ENCODE assay signal across 8 cellular contexts in genomic region chr15:41465822-41466421, GRCh38. TPM values are rescaled to one million over a fixed set of nuclear protein-coding genes. Genes with fewer than 3 reads are reported as not detected.
DNase-seq lines count a peak whose midpoint lies in the region; ATAC-seq and TF ChIP-seq lines count a peak whose summit lies in the region.

No MANE protein-coding gene starts in this region.

- H3K9me2 ChIP-seq in HCT116 (ENCODE audit: insufficient read depth): no peaks in the 10 kb centered on the region

- H3K36me3 ChIP-seq in HCT116 (ENCODE audit: control insufficient read depth in 1 of 2, insufficient read depth in 2 of 2, low read length in 2 of 2): peaks cover 10 to 24% of the 10 kb centered on the region in 2 experiments; a peak in 3 of 4 replicates
- peaks cover 35% of the 10 kb centered on the region for H3K36me3 ChIP-seq in osteoblast (ENCODE audit: insufficient read depth, low read length)

- H3K4me1 ChIP-seq in HCT116 (ENCODE audit: control insufficient read depth in 1 of 2, insufficient read depth in 2 of 2, low read length in 2 of 2) (no peaks in the 10 kb centered on the region), osteoblast (ENCODE audit: insufficient read depth, low read length) (no peaks in the 10 kb centered on the region)

- H3K27ac ChIP-seq in HCT116 (ENCODE audit: low read depth, low read length) (no peak overlapping the region), osteoblast (ENCODE audit: low read depth, low read length) (no peak overlapping the region)

- H3K9me3 ChIP-seq in HCT116 (ENCODE audit: control insufficient read depth in 1 of 2, insufficient read depth in 1 of 2, low read depth in 1 of 2, low read length in 2 of 2) (no peaks in the 10 kb centered on the region), osteoblast (ENCODE audit: low read depth, low read length) (no peaks in the 10 kb centered on the region)

- peak; percentile 28 for DNase-seq in NCI-H1436 (lab: John Stamatoyannopoulos, UW)
- DNase-seq in NCI-H1436 treated with DMSO at 0.1 percent for 48 hours (lab: John Stamatoyannopoulos, UW): no peak
- DNase-seq in HCT116 (ENCODE audit: low read depth, low spot score): peak; percentile 45
- DNase-seq in RPMI7951 (ENCODE audit: low read depth): peak; percentile 64
- DNase-seq in epidermal melanocyte (ENCODE audit: insufficient read length, low spot score): peak; percentile 29
- DNase-seq in osteoblast (ENCODE audit: insufficient read length, low spot score, missing footprints): peak; percentile 85

- peak; percentile 84 to 99 (median 98) for TF ChIP-seq CTCF in HCT116 (IDR thresholded peaks at IDR 0.05 in 2 of 3, conservative IDR thresholded peaks at IDR 0.05 in 1 of 3; ENCODE audit: borderline replicate concordance in 1 of 3, insufficient read depth in 1 of 3, low read depth in 2 of 3, low read length in 2 of 3)
- TF ChIP-seq CTCF in osteoblast (IDR thresholded peaks at IDR 0.05; ENCODE audit: extremely low read depth, low read depth, low read length): peak; percentile 98

- H3K4me3 ChIP-seq in HCT116 (replicated peaks in 1 of 2; ENCODE audit: low read depth in 1 of 2, low read length in 2 of 2) (no peak overlapping the region), osteoblast (ENCODE audit: insufficient read depth, low read length) (no peak overlapping the region)

- no TSS peak for BruUV-seq in HCT116 (replicated peaks; lab: Mats Ljungman, UMichigan)

- H3K79me2 ChIP-seq in HCT116 (ENCODE audit: insufficient read depth, low read length) (peaks cover 10% of the 10 kb centered on the region; the same call in 1 of the 2 replicates), osteoblast (ENCODE audit: insufficient read depth, low read length) (peaks cover 4% of the 10 kb centered on the region)

- H3K9ac ChIP-seq in HCT116 (ENCODE audit: low read length): no peak overlapping the region

- no peaks in the 10 kb centered on the region for H4K20me1 ChIP-seq in HCT116 (ENCODE audit: insufficient read depth)
- peaks cover 8% of the 10 kb centered on the region for H4K20me1 ChIP-seq in osteoblast (ENCODE audit: insufficient read depth, low read length)

- H2AFZ ChIP-seq in HCT116 (ENCODE audit: low read depth, low read length, poor library complexity, severe bottlenecking) (no peak overlapping the region), osteoblast (ENCODE audit: low read length) (no peak overlapping the region)

- RAD21 ChIA-PET in HCT116 (lab: Charles Lee; ENCODE audit: low non-redundant PET in 1 of 2, low total read pairs in 2 of 2, uncharacterized antibody in 2 of 2, unreplicated experiment in 2 of 2): interaction anchor here (0.5 to 1.6 kb wide), 11 partner anchors 41 to 345 kb away, joined by 3 to 6 read pairs (median 3); partner anchors contain the start of gene MAPKBP1 (in 1 of the 2)

- H3K27me3 ChIP-seq in HCT116 (ENCODE audit: insufficient read depth, low read length) (no peaks in the 10 kb centered on the region), osteoblast (ENCODE audit: insufficient read depth, low read length) (no peaks in the 10 kb centered on the region)

- TF ChIP-seq POLR2A in HCT116 (IDR thresholded peaks at IDR 0.05; ENCODE audit: borderline replicate concordance, extremely low read depth, insufficient read depth, insufficient read length): no peak

- H3K4me2 ChIP-seq in HCT116 (ENCODE audit: low read length) (no peak overlapping the region), osteoblast (ENCODE audit: insufficient read depth, low read length) (no peak overlapping the region)

- POLR2A ChIA-PET in HCT116 (lab: Charles Lee): interaction anchor here (1.2 kb wide), 1 partner anchor 9 kb away, joined by 5 read pairs; no protein-coding TSS in a partner anchor

- TF ChIP-seq RAD21 in HCT116 (IDR thresholded peaks at IDR 0.05; ENCODE audit: low read depth): peak; percentile 90

- CTCF ChIA-PET in HCT116 (lab: Charles Lee): interaction anchor here (0.7 to 2.7 kb wide), 25 partner anchors 8 to 560 kb away, joined by 3 to 28 read pairs (median 4); partner anchors contain the start of genes EHD4, LTK, MAPKBP1 and RPAP1

- ATAC-seq in HCT116: peak; percentile 80
- no peak for ATAC-seq in HG03097 (IDR thresholded peaks at IDR 0.05; ENCODE audit: low FRiP score, unreplicated experiment)
- ATAC-seq in GM19035 (IDR thresholded peaks at IDR 0.05; ENCODE audit: unreplicated experiment): no peak

- intact Hi-C loops in HCT116 (cut with micrococcal nuclease): loop anchor here (1.0 to 5.0 kb wide), 4 partner anchors 41 to 436 kb away; no protein-coding TSS in a partner anchor

TF ChIP-seq in HCT116, 20 proteins besides CTCF, POLR2A, EP300 and RAD21:
- TF ChIP-seq ELF1 (IDR thresholded peaks at IDR 0.05; ENCODE audit: borderline replicate concordance, low read depth): no peak
- no peak for TF ChIP-seq YY1 (IDR thresholded peaks at IDR 0.05; ENCODE audit: extremely low read depth, insufficient replicate concordance, low read depth, low read length)
- TF ChIP-seq FOSL1 (IDR thresholded peaks at IDR 0.05; ENCODE audit: low read depth): no peak
- no peak for TF ChIP-seq SRF (IDR thresholded peaks at IDR 0.05; ENCODE audit: low read depth)
- no peak for TF ChIP-seq REST (IDR thresholded peaks at IDR 0.05; ENCODE audit: low read depth)
- no peak for TF ChIP-seq SP1 (IDR thresholded peaks at IDR 0.05; ENCODE audit: low read depth)
- no peak for TF ChIP-seq POLR2AphosphoS5 (IDR thresholded peaks at IDR 0.05; ENCODE audit: low read depth, low read length)
- no peak for TF ChIP-seq TCF7L2 (IDR thresholded peaks at IDR 0.05; ENCODE audit: borderline replicate concordance, extremely low read depth, insufficient read depth, insufficient read length)
- TF ChIP-seq EZH2 (IDR thresholded peaks at IDR 0.05): no peak
- TF ChIP-seq JUND (IDR thresholded peaks at IDR 0.05): no peak
- no peak for TF ChIP-seq ATF3 (IDR thresholded peaks at IDR 0.05)
- TF ChIP-seq MAX (IDR thresholded peaks at IDR 0.05): no peak
- TF ChIP-seq EGR1 (IDR thresholded peaks at IDR 0.05; ENCODE audit: low read depth): no peak
- TF ChIP-seq SIN3A (IDR thresholded peaks at IDR 0.05; ENCODE audit: low read depth): no peak
- no peak for TF ChIP-seq ZFX (IDR thresholded peaks at IDR 0.05)
- TF ChIP-seq ZBTB33 (IDR thresholded peaks at IDR 0.05; ENCODE audit: extremely low read depth, insufficient replicate concordance, low read length): no peak
- TF ChIP-seq CBX3 (IDR thresholded peaks at IDR 0.05; ENCODE audit: low read depth): no peak

RNA-seq across cellular contexts. Expression of gene ITPKA, which starts 27.8 kb away (rescaled TPM):
- total RNA-seq in HCT116 (2021; ENCODE audit: unreplicated experiment): 10.8 TPM
- polyA plus RNA-seq in HCT116 (2012): 12.5 and 17.8 TPM in 2 replicates
- 9.2 and 13.2 TPM in 2 replicates for total RNA-seq in RPMI7951 (2014; rRNA removed; shearing (Covaris generic))
- 0.29 and 0.36 TPM in 2 replicates for total RNA-seq in osteoblast

RNA-seq across cellular contexts. Expression of gene LTK, which starts 47.7 kb away (rescaled TPM):
- total RNA-seq in HCT116 (2021; ENCODE audit: unreplicated experiment): 9.2 TPM
- 7.0 and 7.5 TPM in 2 replicates for polyA plus RNA-seq in HCT116 (2012)
- total RNA-seq in RPMI7951 (2014; rRNA removed; shearing (Covaris generic)): 2.9 and 3.1 TPM in 2 replicates
- total RNA-seq in osteoblast: not detected in 2 replicates

RNA-seq across cellular contexts. Expression of gene RTF1, which starts 49.0 kb away (rescaled TPM):
- total RNA-seq in HCT116 (2021; ENCODE audit: unreplicated experiment) (27.5 TPM), osteoblast (26.1 and 29.2 TPM in 2 replicates)
- 8.7 and 10.8 TPM in 2 replicates for polyA plus RNA-seq in HCT116 (2012)
- total RNA-seq in RPMI7951 (2014; rRNA removed; shearing (Covaris generic)): 24.1 and 25.1 TPM in 2 replicates
